In genomic region chrX:151505796-151506195, GRCh38 we compare ENCODE assay signal across 8 cellular contexts.
DNase-seq lines count a peak whose midpoint lies in the region; ATAC-seq and TF ChIP-seq lines count a peak whose summit lies in the region.

No MANE protein-coding gene starts in this region.

- DNase-seq in NCI-H1092 treated with DMSO at 0.1 percent for 48 hours (lab: John Stamatoyannopoulos, UW) (peak; percentile 2), NCI-H1092 (lab: John Stamatoyannopoulos, UW) (no peak), GM20000 (ENCODE audit: low spot score) (peak; percentile 4), RKO (ENCODE audit: low spot score) (peak; percentile 46), kidney tubule cell (ENCODE audit: low spot score) (peak; percentile 21), middle frontal gyrus (ENCODE audit: extremely low spot score, low spot score) (no peak), activated gamma-delta T cell treated with Interleukin-2 at 50 U/mL for 16 hours (no peak)

- no peak for ATAC-seq in HG02759 (IDR thresholded peaks at IDR 0.05; ENCODE audit: unreplicated experiment)

- TF ChIP-seq CTCF in GM20000 (IDR thresholded peaks at IDR 0.05; ENCODE audit: extremely low read depth, missing control alignments) = peak; percentile 33

Comparison
In these comparisons a context has a peak if more than half of its experiments do, and no peak if none do; other contexts are left out.
1. DNase-seq: peak in NCI-H1092 treated with DMSO at 0.1 percent for 48 hours (single experiment), GM20000 (single experiment), RKO (single experiment) and kidney tubule cell (single experiment); none in NCI-H1092 (single experiment), middle frontal gyrus (single experiment) and activated gamma-delta T cell treated with Interleukin-2 at 50 U/mL for 16 hours (single experiment).